In the genomic region with DNA sequence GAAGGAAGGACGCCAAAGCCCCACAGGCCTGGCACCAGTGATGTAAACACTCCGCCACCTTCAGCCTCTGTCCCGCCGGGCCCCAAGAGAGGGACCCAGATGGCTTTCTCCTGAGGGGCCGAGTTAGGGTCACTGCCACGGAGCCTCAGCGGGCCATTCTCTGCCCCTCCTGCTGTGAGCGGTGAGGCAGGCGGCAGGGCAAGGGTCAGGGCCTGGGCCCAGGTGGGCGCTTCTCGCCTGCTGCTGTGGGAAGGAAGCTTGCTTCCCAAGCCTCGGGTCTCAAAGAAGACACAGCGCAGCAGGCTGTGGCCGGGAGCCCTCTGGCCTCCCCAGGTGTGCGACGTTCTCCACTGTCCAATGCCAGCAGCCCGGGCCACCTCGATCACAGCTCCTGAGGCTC, we compare ENCODE assay signal across 2 cellular contexts.
TF ChIP-seq lines count a peak whose summit lies in the region.

No MANE protein-coding gene starts in this region.

TF ChIP-seq in GM23338, 12 proteins besides CTCF, POLR2A, EP300 and RAD21 (continued from another document):
- TF ChIP-seq REST (IDR thresholded peaks at IDR 0.05; ENCODE audit: unreplicated experiment) (no peak), ZNF331 (CRISPR knock-in tag; IDR thresholded peaks at IDR 0.05; ENCODE audit: low read depth) (no peak), EZH2 (IDR thresholded peaks at IDR 0.05; ENCODE audit: low read depth, unreplicated experiment) (no peak), NANOG (IDR thresholded peaks at IDR 0.05; ENCODE audit: borderline replicate concordance) (no peak), POLR2AphosphoS5 (IDR thresholded peaks at IDR 0.05; ENCODE audit: low read depth) (no peak), EZH2phosphoT487 (IDR thresholded peaks at IDR 0.05; ENCODE audit: unreplicated experiment) (no peak)
- TF ChIP-seq, protein P1, sequence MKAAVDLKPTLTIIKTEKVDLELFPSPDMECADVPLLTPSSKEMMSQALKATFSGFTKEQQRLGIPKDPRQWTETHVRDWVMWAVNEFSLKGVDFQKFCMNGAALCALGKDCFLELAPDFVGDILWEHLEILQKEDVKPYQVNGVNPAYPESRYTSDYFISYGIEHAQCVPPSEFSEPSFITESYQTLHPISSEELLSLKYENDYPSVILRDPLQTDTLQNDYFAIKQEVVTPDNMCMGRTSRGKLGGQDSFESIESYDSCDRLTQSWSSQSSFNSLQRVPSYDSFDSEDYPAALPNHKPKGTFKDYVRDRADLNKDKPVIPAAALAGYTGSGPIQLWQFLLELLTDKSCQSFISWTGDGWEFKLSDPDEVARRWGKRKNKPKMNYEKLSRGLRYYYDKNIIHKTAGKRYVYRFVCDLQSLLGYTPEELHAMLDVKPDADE (IDR thresholded peaks at IDR 0.05), result no peak

TF ChIP-seq in HepG2, 621 proteins besides CTCF, POLR2A, EP300 and RAD21 (continued from another document):
- peak; percentile 26; the same call in 1 of the 2 replicates for TF ChIP-seq ZNF687 (CRISPR knock-in tag; IDR thresholded peaks at IDR 0.05)
- TF ChIP-seq ZBTB42 (CRISPR knock-in tag; IDR thresholded peaks at IDR 0.05), result no peak
- TF ChIP-seq ZNF615 (CRISPR knock-in tag; IDR thresholded peaks at IDR 0.05; ENCODE audit: borderline replicate concordance), result no peak
TF ChIP-seq in HepG2: peak in this region for 1.
